14 cellular contexts compared by ENCODE assay signal in genomic region chr19:31139871-31140505, GRCh38.
DNase-seq lines count a peak whose midpoint lies in the region; TF ChIP-seq lines count a peak whose summit lies in the region.
"Had no signal": no experiment of that assay in that cellular context is flagged by ENCODE, and none has a peak within 500 bp of the region (broad histone marks: within the 10 kb centered on the region; RNA-seq: fewer than 3 reads in every experiment).

No MANE protein-coding gene starts in this region.

- peaks cover 15% of the 10 kb centered on the region for H3K4me1 ChIP-seq in A673 (ENCODE audit: insufficient read depth, low read length, poor library complexity, severe bottlenecking)
- H3K4me1 ChIP-seq in mammary epithelial cell (ENCODE audit: insufficient read depth, low read length), result peaks cover 11% of the 10 kb centered on the region
- H3K4me1 ChIP-seq: heart left ventricle, tibial nerve had no signal

- H3K27me3 ChIP-seq in A673 (replicated peaks; ENCODE audit: insufficient read depth, low read depth, low read length, poor library complexity) (no peaks in the 10 kb centered on the region), mammary epithelial cell (ENCODE audit: insufficient read depth, low read length) (no peaks in the 10 kb centered on the region)
- H3K27me3 ChIP-seq: heart left ventricle, tibial nerve had no signal

- H3K79me2 ChIP-seq in mammary epithelial cell (ENCODE audit: insufficient read depth, low read length), result no peaks in the 10 kb centered on the region

- BruUV-seq in A673 (replicated peaks; lab: Mats Ljungman, UMichigan) (no TSS peak), mammary epithelial cell (replicated peaks; lab: Mats Ljungman, UMichigan) (no TSS peak)

- TF ChIP-seq CTCF in A673 (conservative IDR thresholded peaks at IDR 0.05; ENCODE audit: low read depth, low read length), result no peak
- no peak for TF ChIP-seq CTCF in mammary epithelial cell (conservative IDR thresholded peaks at IDR 0.05 in 1 of 2, IDR thresholded peaks at IDR 0.05 in 1 of 2; ENCODE audit: extremely low read depth in 1 of 2, insufficient read depth in 1 of 2, low read depth in 1 of 2, low read length in 2 of 2)

- H3K27ac ChIP-seq in A673 (ENCODE audit: low read depth, low read length, poor library complexity, severe bottlenecking) (no peak overlapping the region), mammary epithelial cell (ENCODE audit: insufficient read depth, low read depth, low read length) (no peak overlapping the region)
- H3K27ac ChIP-seq: heart left ventricle, neutrophil, tibial nerve had no signal

- in situ Hi-C loops in mammary epithelial cell (cut with MboI; ENCODE audit: low sequenced_read_pairs in 2 of 2) (loop anchor here in 1 of 2 donors (25.0 kb wide), 1 partner anchor 197 kb away; the partner anchor contains the start of gene TSHZ3), KBM-7 (cut with MboI; ENCODE audit: low pct_unique_long_range_greater_than_20kb, low sequenced_read_pairs) (no loop called here)

- no peak overlapping the region for H3K4me2 ChIP-seq in mammary epithelial cell (ENCODE audit: insufficient read depth, low read depth, low read length)

- intact Hi-C loops in A673 (cut with micrococcal nuclease; ENCODE audit: unreplicated experiment), result loop anchor here (5.0 to 10.0 kb wide), 2 partner anchors 358 to 455 kb away; no protein-coding TSS in a partner anchor
- intact Hi-C loops in mammary epithelial cell (cut with micrococcal nuclease), result loop anchor here (2.0 kb wide), 1 partner anchor 13 kb away; no protein-coding TSS in a partner anchor

- H3K9me3 ChIP-seq in A673 (ENCODE audit: low read depth, low read length, poor library complexity, severe bottlenecking), result no peaks in the 10 kb centered on the region
- no peaks in the 10 kb centered on the region for H3K9me3 ChIP-seq in mammary epithelial cell (replicated peaks; ENCODE audit: insufficient read depth, low read length)
- H3K9me3 ChIP-seq: heart left ventricle, neutrophil, tibial nerve had no signal

- no peaks in the 10 kb centered on the region for H4K20me1 ChIP-seq in mammary epithelial cell (ENCODE audit: insufficient read depth, low read length)

- H2AFZ ChIP-seq in mammary epithelial cell (ENCODE audit: low read depth, low read length), result no peak overlapping the region

- POLR2A ChIA-PET in A673 (lab: Charles Lee; ENCODE audit: low non-redundant PET), result no interaction called here

- no peak overlapping the region for H3K9ac ChIP-seq in mammary epithelial cell (ENCODE audit: insufficient read depth, low read length)

- H3K4me3 ChIP-seq in A673 (ENCODE audit: low read depth, low read length, poor library complexity, severe bottlenecking) (no peak overlapping the region), mammary epithelial cell (replicated peaks in 1 of 3; ENCODE audit: insufficient read depth in 1 of 3, low read depth in 2 of 3, low read length in 3 of 3) (no peak overlapping the region)
- H3K4me3 ChIP-seq: heart left ventricle, tibial nerve had no signal

- 81% methylated on average over 9 of the region's 9 CpGs for WGBS in mammary epithelial cell (ENCODE audit: low coverage, missing lambda C conversion rate)

- dilution Hi-C loops in mammary epithelial cell (cut with HindIII; ENCODE audit: low sequenced_read_pairs), result no loop called here

- CTCF ChIA-PET in A673 (lab: Charles Lee), result interaction anchor here (1.4 kb wide), 1 partner anchor 85 kb away, joined by 21 read pairs; no protein-coding TSS in a partner anchor
- CTCF ChIA-PET in mammary epithelial cell (lab: Charles Lee; ENCODE audit: low non-redundant PET), result no interaction called here

- H3K36me3 ChIP-seq in A673 (ENCODE audit: insufficient read depth, low read length, poor library complexity, severe bottlenecking), result no peaks in the 10 kb centered on the region
- H3K36me3 ChIP-seq in mammary epithelial cell (ENCODE audit: insufficient read depth, low read length), result no peaks in the 10 kb centered on the region
- H3K36me3 ChIP-seq: heart left ventricle, neutrophil, tibial nerve had no signal

- DNase-seq in A673 (ENCODE audit: low spot score) (peak; percentile 9), HS-5 (ENCODE audit: low read depth) (peak; percentile 79), mammary epithelial cell (peak; percentile 33), kidney tubule cell (ENCODE audit: low spot score) (peak; percentile 94), COLO829 (ENCODE audit: low spot score) (no peak), KBM-7 (no peak), DMS53 treated with DMSO at 0.1 percent for 48 hours (lab: John Stamatoyannopoulos, UW; ENCODE audit: unreplicated experiment) (no peak), T-helper 1 cell (no peak)
- DNase-seq: DMS79; heart left ventricle; MV-4-11; stimulated activated CD4-positive, alpha-beta T cell treated with anti-CD3 and anti-CD28 coated beads, Interleukin-15, amount 100 ng/mL, for 24 hours had no signal

Comparison
In these comparisons a context has a peak if more than half of its experiments do, and no peak if none do; other contexts are left out.
1. DNase-seq: peak in A673 (single experiment), HS-5 (single experiment), mammary epithelial cell (single experiment) and kidney tubule cell (single experiment); none in COLO829 (single experiment), KBM-7 (single experiment), DMS53 treated with DMSO at 0.1 percent for 48 hours (single experiment) and T-helper 1 cell (0 of 5).